Comparison of ENCODE assay signal across 1 cellular context in the genomic region with DNA sequence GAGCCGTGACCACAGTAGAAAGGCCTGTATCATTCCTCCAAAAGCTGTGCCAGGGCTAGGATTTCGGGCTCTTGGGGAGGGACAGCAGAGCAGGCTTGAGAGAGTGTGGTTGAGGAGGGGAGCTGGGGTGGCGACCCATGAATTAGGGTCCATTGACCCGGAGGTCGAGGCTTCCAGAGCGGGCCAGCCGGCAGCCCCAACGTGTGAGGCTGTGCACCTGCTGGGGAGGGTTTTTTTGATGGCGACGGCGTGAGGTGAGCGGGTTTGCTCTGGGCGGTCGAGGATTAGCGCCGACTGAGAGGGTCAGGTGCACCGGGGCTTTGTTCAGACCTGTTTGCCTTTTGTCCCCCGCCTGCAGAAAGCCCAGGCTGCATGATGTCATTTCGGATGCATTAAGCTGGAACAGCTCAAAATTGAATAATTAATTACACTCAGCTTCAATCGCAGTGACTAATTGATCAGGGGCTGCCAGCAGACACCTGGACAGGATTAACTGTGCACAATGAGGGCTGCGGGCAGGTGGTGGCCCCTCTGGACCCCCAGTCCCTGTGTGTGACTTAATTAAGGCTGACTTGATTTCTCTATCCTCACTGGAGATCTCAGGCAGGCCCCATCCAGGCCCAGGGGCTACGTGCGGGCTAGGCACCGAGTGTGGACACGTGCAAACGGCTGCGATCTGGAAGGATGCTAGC.
TF ChIP-seq lines count a peak whose summit lies in the region.

No MANE protein-coding gene starts in this region.

TF ChIP-seq in GM23338, 12 proteins besides CTCF, POLR2A, EP300 and RAD21 (continued from another document):
- TF ChIP-seq, protein P1, sequence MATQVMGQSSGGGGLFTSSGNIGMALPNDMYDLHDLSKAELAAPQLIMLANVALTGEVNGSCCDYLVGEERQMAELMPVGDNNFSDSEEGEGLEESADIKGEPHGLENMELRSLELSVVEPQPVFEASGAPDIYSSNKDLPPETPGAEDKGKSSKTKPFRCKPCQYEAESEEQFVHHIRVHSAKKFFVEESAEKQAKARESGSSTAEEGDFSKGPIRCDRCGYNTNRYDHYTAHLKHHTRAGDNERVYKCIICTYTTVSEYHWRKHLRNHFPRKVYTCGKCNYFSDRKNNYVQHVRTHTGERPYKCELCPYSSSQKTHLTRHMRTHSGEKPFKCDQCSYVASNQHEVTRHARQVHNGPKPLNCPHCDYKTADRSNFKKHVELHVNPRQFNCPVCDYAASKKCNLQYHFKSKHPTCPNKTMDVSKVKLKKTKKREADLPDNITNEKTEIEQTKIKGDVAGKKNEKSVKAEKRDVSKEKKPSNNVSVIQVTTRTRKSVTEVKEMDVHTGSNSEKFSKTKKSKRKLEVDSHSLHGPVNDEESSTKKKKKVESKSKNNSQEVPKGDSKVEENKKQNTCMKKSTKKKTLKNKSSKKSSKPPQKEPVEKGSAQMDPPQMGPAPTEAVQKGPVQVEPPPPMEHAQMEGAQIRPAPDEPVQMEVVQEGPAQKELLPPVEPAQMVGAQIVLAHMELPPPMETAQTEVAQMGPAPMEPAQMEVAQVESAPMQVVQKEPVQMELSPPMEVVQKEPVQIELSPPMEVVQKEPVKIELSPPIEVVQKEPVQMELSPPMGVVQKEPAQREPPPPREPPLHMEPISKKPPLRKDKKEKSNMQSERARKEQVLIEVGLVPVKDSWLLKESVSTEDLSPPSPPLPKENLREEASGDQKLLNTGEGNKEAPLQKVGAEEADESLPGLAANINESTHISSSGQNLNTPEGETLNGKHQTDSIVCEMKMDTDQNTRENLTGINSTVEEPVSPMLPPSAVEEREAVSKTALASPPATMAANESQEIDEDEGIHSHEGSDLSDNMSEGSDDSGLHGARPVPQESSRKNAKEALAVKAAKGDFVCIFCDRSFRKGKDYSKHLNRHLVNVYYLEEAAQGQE (IDR thresholded peaks at IDR 0.05; ENCODE audit: unreplicated experiment): no peak
- TF ChIP-seq NANOG (IDR thresholded peaks at IDR 0.05; ENCODE audit: borderline replicate concordance) (no peak), ZNF331 (CRISPR knock-in tag; IDR thresholded peaks at IDR 0.05; ENCODE audit: low read depth) (no peak), POLR2AphosphoS5 (IDR thresholded peaks at IDR 0.05; ENCODE audit: low read depth) (no peak), EZH2phosphoT487 (IDR thresholded peaks at IDR 0.05; ENCODE audit: unreplicated experiment) (no peak), JUNB (IDR thresholded peaks at IDR 0.05; ENCODE audit: unreplicated experiment) (no peak), STAT1 (IDR thresholded peaks at IDR 0.05; ENCODE audit: unreplicated experiment) (no peak)
- TF ChIP-seq, protein P2, sequence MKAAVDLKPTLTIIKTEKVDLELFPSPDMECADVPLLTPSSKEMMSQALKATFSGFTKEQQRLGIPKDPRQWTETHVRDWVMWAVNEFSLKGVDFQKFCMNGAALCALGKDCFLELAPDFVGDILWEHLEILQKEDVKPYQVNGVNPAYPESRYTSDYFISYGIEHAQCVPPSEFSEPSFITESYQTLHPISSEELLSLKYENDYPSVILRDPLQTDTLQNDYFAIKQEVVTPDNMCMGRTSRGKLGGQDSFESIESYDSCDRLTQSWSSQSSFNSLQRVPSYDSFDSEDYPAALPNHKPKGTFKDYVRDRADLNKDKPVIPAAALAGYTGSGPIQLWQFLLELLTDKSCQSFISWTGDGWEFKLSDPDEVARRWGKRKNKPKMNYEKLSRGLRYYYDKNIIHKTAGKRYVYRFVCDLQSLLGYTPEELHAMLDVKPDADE (IDR thresholded peaks at IDR 0.05): no peak
- TF ChIP-seq, protein P3, sequence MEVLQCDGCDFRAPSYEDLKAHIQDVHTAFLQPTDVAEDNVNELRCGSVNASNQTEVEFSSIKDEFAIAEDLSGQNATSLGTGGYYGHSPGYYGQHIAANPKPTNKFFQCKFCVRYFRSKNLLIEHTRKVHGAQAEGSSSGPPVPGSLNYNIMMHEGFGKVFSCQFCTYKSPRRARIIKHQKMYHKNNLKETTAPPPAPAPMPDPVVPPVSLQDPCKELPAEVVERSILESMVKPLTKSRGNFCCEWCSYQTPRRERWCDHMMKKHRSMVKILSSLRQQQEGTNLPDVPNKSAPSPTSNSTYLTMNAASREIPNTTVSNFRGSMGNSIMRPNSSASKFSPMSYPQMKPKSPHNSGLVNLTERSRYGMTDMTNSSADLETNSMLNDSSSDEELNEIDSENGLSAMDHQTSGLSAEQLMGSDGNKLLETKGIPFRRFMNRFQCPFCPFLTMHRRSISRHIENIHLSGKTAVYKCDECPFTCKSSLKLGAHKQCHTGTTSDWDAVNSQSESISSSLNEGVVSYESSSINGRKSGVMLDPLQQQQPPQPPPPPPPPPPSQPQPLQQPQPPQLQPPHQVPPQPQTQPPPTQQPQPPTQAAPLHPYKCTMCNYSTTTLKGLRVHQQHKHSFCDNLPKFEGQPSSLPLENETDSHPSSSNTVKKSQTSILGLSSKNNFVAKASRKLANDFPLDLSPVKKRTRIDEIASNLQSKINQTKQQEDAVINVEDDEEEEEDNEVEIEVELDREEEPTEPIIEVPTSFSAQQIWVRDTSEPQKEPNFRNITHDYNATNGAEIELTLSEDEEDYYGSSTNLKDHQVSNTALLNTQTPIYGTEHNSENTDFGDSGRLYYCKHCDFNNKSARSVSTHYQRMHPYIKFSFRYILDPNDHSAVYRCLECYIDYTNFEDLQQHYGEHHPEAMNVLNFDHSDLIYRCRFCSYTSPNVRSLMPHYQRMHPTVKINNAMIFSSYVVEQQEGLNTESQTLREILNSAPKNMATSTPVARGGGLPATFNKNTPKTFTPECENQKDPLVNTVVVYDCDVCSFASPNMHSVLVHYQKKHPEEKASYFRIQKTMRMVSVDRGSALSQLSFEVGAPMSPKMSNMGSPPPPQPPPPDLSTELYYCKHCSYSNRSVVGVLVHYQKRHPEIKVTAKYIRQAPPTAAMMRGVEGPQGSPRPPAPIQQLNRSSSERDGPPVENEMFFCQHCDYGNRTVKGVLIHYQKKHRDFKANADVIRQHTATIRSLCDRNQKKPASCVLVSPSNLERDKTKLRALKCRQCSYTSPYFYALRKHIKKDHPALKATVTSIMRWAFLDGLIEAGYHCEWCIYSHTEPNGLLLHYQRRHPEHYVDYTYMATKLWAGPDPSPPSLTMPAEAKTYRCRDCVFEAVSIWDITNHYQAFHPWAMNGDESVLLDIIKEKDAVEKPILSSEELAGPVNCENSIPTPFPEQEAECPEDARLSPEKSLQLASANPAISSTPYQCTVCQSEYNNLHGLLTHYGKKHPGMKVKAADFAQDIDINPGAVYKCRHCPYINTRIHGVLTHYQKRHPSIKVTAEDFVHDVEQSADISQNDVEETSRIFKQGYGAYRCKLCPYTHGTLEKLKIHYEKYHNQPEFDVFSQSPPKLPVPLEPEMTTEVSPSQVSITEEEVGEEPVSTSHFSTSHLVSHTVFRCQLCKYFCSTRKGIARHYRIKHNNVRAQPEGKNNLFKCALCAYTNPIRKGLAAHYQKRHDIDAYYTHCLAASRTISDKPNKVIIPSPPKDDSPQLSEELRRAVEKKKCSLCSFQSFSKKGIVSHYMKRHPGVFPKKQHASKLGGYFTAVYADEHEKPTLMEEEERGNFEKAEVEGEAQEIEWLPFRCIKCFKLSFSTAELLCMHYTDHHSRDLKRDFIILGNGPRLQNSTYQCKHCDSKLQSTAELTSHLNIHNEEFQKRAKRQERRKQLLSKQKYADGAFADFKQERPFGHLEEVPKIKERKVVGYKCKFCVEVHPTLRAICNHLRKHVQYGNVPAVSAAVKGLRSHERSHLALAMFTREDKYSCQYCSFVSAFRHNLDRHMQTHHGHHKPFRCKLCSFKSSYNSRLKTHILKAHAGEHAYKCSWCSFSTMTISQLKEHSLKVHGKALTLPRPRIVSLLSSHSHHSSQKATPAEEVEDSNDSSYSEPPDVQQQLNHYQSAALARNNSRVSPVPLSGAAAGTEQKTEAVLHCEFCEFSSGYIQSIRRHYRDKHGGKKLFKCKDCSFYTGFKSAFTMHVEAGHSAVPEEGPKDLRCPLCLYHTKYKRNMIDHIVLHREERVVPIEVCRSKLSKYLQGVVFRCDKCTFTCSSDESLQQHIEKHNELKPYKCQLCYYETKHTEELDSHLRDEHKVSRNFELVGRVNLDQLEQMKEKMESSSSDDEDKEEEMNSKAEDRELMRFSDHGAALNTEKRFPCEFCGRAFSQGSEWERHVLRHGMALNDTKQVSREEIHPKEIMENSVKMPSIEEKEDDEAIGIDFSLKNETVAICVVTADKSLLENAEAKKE (CRISPR knock-in tag; IDR thresholded peaks at IDR 0.05): no peak
TF ChIP-seq in GM23338: peak in this region for 0.
